Comparison of ENCODE assay signal across 8 cellular contexts in genomic region chr15:50355980-50356379, GRCh38. TPM values are rescaled to one million over a fixed set of nuclear protein-coding genes. Genes with fewer than 3 reads are reported as not detected.
DNase-seq lines count a peak whose midpoint lies in the region; ATAC-seq and TF ChIP-seq lines count a peak whose summit lies in the region.

No MANE protein-coding gene starts in this region.

- 2 to 14% methylated on average over 2 of the region's 2 CpGs for WGBS in sigmoid colon, 2 donors

- H3K27ac ChIP-seq in SJSA1 (peak overlapping the region; percentile 97), sigmoid colon (peak overlapping the region; percentile 95 to 100 (median 98))

- H3K4me1 ChIP-seq in SJSA1 (replicated peaks) (peaks cover 21% of the 10 kb centered on the region), sigmoid colon (peaks cover 0 to 43% (median 37%) of the 10 kb centered on the region in 4 donors)

- H3K4me3 ChIP-seq in GM12875 (ENCODE audit: low read depth, low read length) (peak overlapping the region; percentile 97), SJSA1 (peak overlapping the region; percentile 96), fibroblast of the aortic adventitia (ENCODE audit: low read depth, low read length) (peak overlapping the region; percentile 78), sigmoid colon (peak overlapping the region; percentile 82 to 95 (median 93))

- TF ChIP-seq CTCF in GM12875 (IDR thresholded peaks at IDR 0.05; ENCODE audit: borderline replicate concordance, insufficient read depth, low read depth, low read length) (no peak), fibroblast of the aortic adventitia (IDR thresholded peaks at IDR 0.05; ENCODE audit: insufficient read depth, low read length) (no peak), sigmoid colon (IDR thresholded peaks at IDR 0.05) (no peak)

- DNase-seq in SJSA1 (ENCODE audit: low read depth in 1 of 2, low spot score in 2 of 2) (no peak), fibroblast of the aortic adventitia (ENCODE audit: low read depth) (peak; percentile 59), sigmoid colon (no peak), NCI-H1092 (lab: John Stamatoyannopoulos, UW) (no peak), germinal center (ENCODE audit: low spot score) (no peak)

- no peak for ATAC-seq in GM19023 (IDR thresholded peaks at IDR 0.05; ENCODE audit: unreplicated experiment)
- ATAC-seq in HG02884 (IDR thresholded peaks at IDR 0.05; ENCODE audit: unreplicated experiment) = no peak

- TF ChIP-seq POLR2A in sigmoid colon (IDR thresholded peaks at IDR 0.05) = no peak

- no peak for TF ChIP-seq EP300 in sigmoid colon (IDR thresholded peaks at IDR 0.05)

- no peaks in the 10 kb centered on the region for H3K27me3 ChIP-seq in SJSA1 (replicated peaks)
- H3K27me3 ChIP-seq in sigmoid colon = no peaks in the 10 kb centered on the region

- no peaks in the 10 kb centered on the region; the same call in 1 of the 2 replicates for H3K9me3 ChIP-seq in SJSA1 (replicated peaks)
- H3K9me3 ChIP-seq in sigmoid colon = no peaks in the 10 kb centered on the region

- intact Hi-C loops in sigmoid colon (cut with DNase I) = loop anchor here (2.0 to 10.0 kb wide), 6 partner anchors 69 to 1311 kb away; partner anchors contain the start of genes AP4E1, COPS2, SECISBP2L and SPPL2A

- H3K36me3 ChIP-seq in SJSA1 = peaks cover 56% of the 10 kb centered on the region
- H3K36me3 ChIP-seq in sigmoid colon = peaks cover 0 to 19% (median 0%) of the 10 kb centered on the region in 4 donors

RNA-seq across cellular contexts. Expression of gene GABPB1, which starts 1.0 kb away (rescaled TPM):
- total RNA-seq in SJSA1 (2014; rRNA removed; shearing (Covaris generic)) = 67.9 and 76.2 TPM in 2 replicates
- total RNA-seq in fibroblast of the aortic adventitia (ENCODE audit: low replicate concordance) = 13.7 and 31.9 TPM in 2 replicates
- total RNA-seq in sigmoid colon = 10 to 100 TPM; 11.4 to 17.5 (median 14.6) TPM
- polyA plus RNA-seq in sigmoid colon = 1 to 10 TPM; 5.4 to 8.4 (median 7.6) TPM
